In the genomic region with DNA sequence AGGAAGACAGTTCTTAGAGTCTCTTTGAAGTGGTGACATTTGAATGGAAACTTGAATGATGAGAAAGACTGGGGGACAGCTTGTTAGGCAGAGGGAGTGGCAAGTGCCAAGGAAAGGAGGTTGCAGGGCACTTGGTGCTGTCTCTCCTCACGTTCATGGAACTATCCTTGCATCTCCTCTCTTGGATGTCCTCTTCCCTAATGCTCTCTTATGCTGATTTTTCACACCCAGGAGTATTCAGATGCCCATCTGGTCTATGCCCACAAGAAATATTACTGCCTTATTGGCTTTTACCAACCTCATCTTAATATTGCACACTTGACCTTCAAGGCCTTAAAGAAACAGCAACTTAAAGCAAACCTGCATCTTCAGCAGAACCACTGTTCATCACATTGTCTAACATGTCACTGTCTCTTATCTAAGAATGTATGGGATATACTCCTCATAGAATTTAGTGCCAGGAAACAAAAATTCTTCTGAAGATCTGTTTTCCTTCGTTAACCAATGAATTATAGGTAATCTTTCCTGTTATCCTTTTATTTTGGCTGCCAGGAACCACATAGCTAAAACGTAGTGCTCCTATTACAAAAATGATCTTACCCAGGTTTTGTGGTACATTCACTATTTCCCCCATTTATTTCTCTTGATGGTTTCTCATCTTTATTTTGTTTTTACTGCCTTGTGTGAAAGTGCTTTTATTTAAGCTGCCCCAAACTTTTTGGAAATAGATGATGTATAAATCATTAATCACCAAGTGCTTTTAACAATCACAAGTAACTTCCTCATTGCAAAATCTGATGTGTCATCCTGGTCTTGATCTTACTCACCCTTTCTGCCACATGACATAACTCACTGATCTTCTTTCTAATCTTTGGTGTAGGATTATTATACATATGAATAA, we compare ENCODE assay signal across 9 cellular contexts. TPM values are rescaled to one million over a fixed set of nuclear protein-coding genes. Genes with fewer than 3 reads are reported as not detected.
DNase-seq lines count a peak whose midpoint lies in the region; ATAC-seq and TF ChIP-seq lines count a peak whose summit lies in the region.
"Had no signal": no experiment of that assay in that cellular context is flagged by ENCODE, and none has a peak within 500 bp of the region (broad histone marks: within the 10 kb centered on the region; RNA-seq: fewer than 3 reads in every experiment).

No MANE protein-coding gene starts in this region.

- ATAC-seq in GM21360 (IDR thresholded peaks at IDR 0.05; ENCODE audit: unreplicated experiment) (peak; percentile 98), HG03439 (IDR thresholded peaks at IDR 0.05; ENCODE audit: unreplicated experiment) (peak; percentile 98)

- no peaks in the 10 kb centered on the region for H3K27me3 ChIP-seq in dorsolateral prefrontal cortex

- no peak overlapping the region for H3K4me3 ChIP-seq in dorsolateral prefrontal cortex
- H3K4me3 ChIP-seq: lung had no signal

- no peaks in the 10 kb centered on the region for H3K36me3 Mint-ChIP-seq in CD14-positive monocyte
- no peaks in the 10 kb centered on the region for H3K36me3 Mint-ChIP-seq in dendritic cell treated with granulocyte-macrophage colony-stimulating factor and Interleukin-4, amounts not matched to agents 40 ng/mL and 50 ng/mL, for 4 days (ENCODE audit: low read depth)
- no peaks in the 10 kb centered on the region for H3K36me3 Mint-ChIP-seq in activated T-helper 1 cell treated with anti-CD3 and anti-CD28 coated beads, Interleukin-12 subunit alpha, Interleukin-12 subunit beta, Interleukin-2, Interleukin-4 antibody, amounts not matched to agents 30 ng/mL and 10 ng/mL and 1 ng/mL, durations not matched to agents 14 hours and 24 hours and 36 hours (ENCODE audit: low read depth)
- peaks cover 6% of the 10 kb centered on the region for H3K36me3 Mint-ChIP-seq in type B pancreatic cell

- no peak overlapping the region for H3K27ac ChIP-seq in dorsolateral prefrontal cortex

- H3K27me3 Mint-ChIP-seq in CD14-positive monocyte (ENCODE audit: low read depth in 3 of 3), result no peaks in the 10 kb centered on the region
- H3K27me3 Mint-ChIP-seq in dendritic cell treated with granulocyte-macrophage colony-stimulating factor and Interleukin-4, amounts not matched to agents 40 ng/mL and 50 ng/mL, for 4 days, result no peaks in the 10 kb centered on the region
- peaks cover 6% of the 10 kb centered on the region for H3K27me3 Mint-ChIP-seq in activated T-helper 1 cell treated with anti-CD3 and anti-CD28 coated beads, Interleukin-12 subunit alpha, Interleukin-12 subunit beta, Interleukin-2, Interleukin-4 antibody, amounts not matched to agents 30 ng/mL and 10 ng/mL and 1 ng/mL, durations not matched to agents 14 hours and 24 hours and 36 hours (ENCODE audit: insufficient read depth)
- H3K27me3 Mint-ChIP-seq in type B pancreatic cell, result no peaks in the 10 kb centered on the region

- no peak for DNase-seq in CD14-positive monocyte (ENCODE audit: low spot score)
- DNase-seq in activated T-helper 1 cell treated with anti-CD3 and anti-CD28 coated beads, Interleukin-12 subunit alpha, Interleukin-12 subunit beta, Interleukin-2, Interleukin-4 antibody, amounts not matched to agents 30 ng/mL and 10 ng/mL and 1 ng/mL, durations not matched to agents 14 hours and 24 hours and 36 hours (ENCODE audit: low spot score), result no peak
- DNase-seq in dorsolateral prefrontal cortex, result no peak
- DNase-seq in hippocampal formation (lab: John Stamatoyannopoulos, UW), result no peak
- DNase-seq in type B pancreatic cell (ENCODE audit: extremely low spot score, unreplicated experiment), result no peak

- no peak for TF ChIP-seq CTCF in CD14-positive monocyte (IDR thresholded peaks at IDR 0.05)
- no peak for TF ChIP-seq CTCF in dorsolateral prefrontal cortex (IDR thresholded peaks at IDR 0.05 in 54 of 56, conservative IDR thresholded peaks at IDR 0.05 in 2 of 56; ENCODE audit: low read depth in 1 of 56, partially characterized antibody in 56 of 56)
- TF ChIP-seq CTCF in type B pancreatic cell (conservative IDR thresholded peaks at IDR 0.05), result no peak

- H3K4me1 Mint-ChIP-seq in CD14-positive monocyte, result peaks cover 24% of the 10 kb centered on the region
- peaks cover 23% of the 10 kb centered on the region for H3K4me1 Mint-ChIP-seq in dendritic cell treated with granulocyte-macrophage colony-stimulating factor and Interleukin-4, amounts not matched to agents 40 ng/mL and 50 ng/mL, for 4 days (ENCODE audit: low read depth)
- no peaks in the 10 kb centered on the region for H3K4me1 Mint-ChIP-seq in activated T-helper 1 cell treated with anti-CD3 and anti-CD28 coated beads, Interleukin-12 subunit alpha, Interleukin-12 subunit beta, Interleukin-2, Interleukin-4 antibody, amounts not matched to agents 30 ng/mL and 10 ng/mL and 1 ng/mL, durations not matched to agents 14 hours and 24 hours and 36 hours (ENCODE audit: low read depth)
- no peaks in the 10 kb centered on the region for H3K4me1 Mint-ChIP-seq in type B pancreatic cell (ENCODE audit: unreplicated experiment)

- H3K27ac Mint-ChIP-seq in CD14-positive monocyte, result peak overlapping the region in 5 of 7 donors; percentile 6 to 64 (median 38)
- H3K27ac Mint-ChIP-seq in dendritic cell treated with granulocyte-macrophage colony-stimulating factor and Interleukin-4, amounts not matched to agents 40 ng/mL and 50 ng/mL, for 4 days, result peak overlapping the region; percentile 23
- H3K27ac Mint-ChIP-seq in activated T-helper 1 cell treated with anti-CD3 and anti-CD28 coated beads, Interleukin-12 subunit alpha, Interleukin-12 subunit beta, Interleukin-2, Interleukin-4 antibody, amounts not matched to agents 30 ng/mL and 10 ng/mL and 1 ng/mL, durations not matched to agents 14 hours and 24 hours and 36 hours, result no peak overlapping the region
- H3K27ac Mint-ChIP-seq in type B pancreatic cell, result no peak overlapping the region

- no peak overlapping the region for H3K4me3 Mint-ChIP-seq in CD14-positive monocyte
- H3K4me3 Mint-ChIP-seq in dendritic cell treated with granulocyte-macrophage colony-stimulating factor and Interleukin-4, amounts not matched to agents 40 ng/mL and 50 ng/mL, for 4 days, result no peak overlapping the region
- no peak overlapping the region for H3K4me3 Mint-ChIP-seq in activated T-helper 1 cell treated with anti-CD3 and anti-CD28 coated beads, Interleukin-12 subunit alpha, Interleukin-12 subunit beta, Interleukin-2, Interleukin-4 antibody, amounts not matched to agents 30 ng/mL and 10 ng/mL and 1 ng/mL, durations not matched to agents 14 hours and 24 hours and 36 hours
- H3K4me3 Mint-ChIP-seq in type B pancreatic cell, result no peak overlapping the region

- peaks cover 5 to 17% (median 8%) of the 10 kb centered on the region in 7 donors for H3K9me3 Mint-ChIP-seq in CD14-positive monocyte
- H3K9me3 Mint-ChIP-seq in dendritic cell treated with granulocyte-macrophage colony-stimulating factor and Interleukin-4, amounts not matched to agents 40 ng/mL and 50 ng/mL, for 4 days, result peaks cover 10% of the 10 kb centered on the region
- no peaks in the 10 kb centered on the region for H3K9me3 Mint-ChIP-seq in activated T-helper 1 cell treated with anti-CD3 and anti-CD28 coated beads, Interleukin-12 subunit alpha, Interleukin-12 subunit beta, Interleukin-2, Interleukin-4 antibody, amounts not matched to agents 30 ng/mL and 10 ng/mL and 1 ng/mL, durations not matched to agents 14 hours and 24 hours and 36 hours
- peaks cover 12% of the 10 kb centered on the region for H3K9me3 Mint-ChIP-seq in type B pancreatic cell

- intact Hi-C loops in CD14-positive monocyte (cut with micrococcal nuclease), result no loop called here
- intact Hi-C loops in dendritic cell treated with granulocyte-macrophage colony-stimulating factor and Interleukin-4, amounts not matched to agents 40 ng/mL and 50 ng/mL, for 4 days (cut with micrococcal nuclease), result no loop called here
- intact Hi-C loops in activated T-helper 1 cell treated with anti-CD3 and anti-CD28 coated beads, Interleukin-12 subunit alpha, Interleukin-12 subunit beta, Interleukin-2, Interleukin-4 antibody, amounts not matched to agents 30 ng/mL and 10 ng/mL and 1 ng/mL, durations not matched to agents 14 hours and 24 hours and 36 hours (cut with micrococcal nuclease), result no loop called here
- intact Hi-C loops in dorsolateral prefrontal cortex (cut with DNase I), result no loop called here

RNA-seq across cellular contexts. Expression of a gene that starts 12.8 kb away (rescaled TPM):
- not detected for polyA plus RNA-seq in CD14-positive monocyte
- total RNA-seq in activated T-helper 1 cell treated with anti-CD3 and anti-CD28 coated beads, Interleukin-12 subunit alpha, Interleukin-12 subunit beta, Interleukin-2, Interleukin-4 antibody, amounts not matched to agents 30 ng/mL and 10 ng/mL and 1 ng/mL, durations not matched to agents 14 hours and 24 hours and 36 hours, result not detected in 2 replicates
- 10 to 100 TPM in 53 of 120 experiments, 1 to 10 TPM in 67; 2.8 to 18.3 (median 9.5) TPM for total RNA-seq in dorsolateral prefrontal cortex
- 2.3 and 3.7 TPM in 2 replicates for total RNA-seq in type B pancreatic cell (ENCODE audit: low replicate concordance)

Comparison
In these comparisons a context has a peak if more than half of its experiments do, and no peak if none do; other contexts are left out.
1. H3K27ac Mint-ChIP-seq: peak in CD14-positive monocyte (5 of 7) and dendritic cell treated with granulocyte-macrophage colony-stimulating factor and Interleukin-4, amounts not matched to agents 40 ng/mL and 50 ng/mL, for 4 days (single experiment); none in activated T-helper 1 cell treated with anti-CD3 and anti-CD28 coated beads, Interleukin-12 subunit alpha, Interleukin-12 subunit beta, Interleukin-2, Interleukin-4 antibody, amounts not matched to agents 30 ng/mL and 10 ng/mL and 1 ng/mL, durations not matched to agents 14 hours and 24 hours and 36 hours (single experiment) and type B pancreatic cell (single experiment).